ENCODE assay signal across 1 cellular context in genomic region chr19:10655457-10656312, GRCh38.
A peak's percentile ranks its signal among the peaks of the same experiment; 100 is the strongest.
TF ChIP-seq lines count a peak whose summit lies in the region.

No MANE protein-coding gene starts in this region.

TF ChIP-seq in GM12878, 131 proteins besides CTCF, POLR2A, EP300 and RAD21:
- TF ChIP-seq BACH1 (IDR thresholded peaks at IDR 0.05; ENCODE audit: borderline replicate concordance) = no peak
- TF ChIP-seq, protein P1, sequence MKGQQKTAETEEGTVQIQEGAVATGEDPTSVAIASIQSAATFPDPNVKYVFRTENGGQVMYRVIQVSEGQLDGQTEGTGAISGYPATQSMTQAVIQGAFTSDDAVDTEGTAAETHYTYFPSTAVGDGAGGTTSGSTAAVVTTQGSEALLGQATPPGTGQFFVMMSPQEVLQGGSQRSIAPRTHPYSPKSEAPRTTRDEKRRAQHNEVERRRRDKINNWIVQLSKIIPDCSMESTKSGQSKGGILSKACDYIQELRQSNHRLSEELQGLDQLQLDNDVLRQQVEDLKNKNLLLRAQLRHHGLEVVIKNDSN (IDR thresholded peaks at IDR 0.05; ENCODE audit: borderline replicate concordance, extremely low read length, insufficient read depth, low read depth, low read length) = no peak
- no peak for TF ChIP-seq MAX (IDR thresholded peaks at IDR 0.05; ENCODE audit: low read depth, low read length)
- no peak for TF ChIP-seq SREBF1 (IDR thresholded peaks at IDR 0.05; ENCODE audit: low read length)
- TF ChIP-seq, protein P2, sequence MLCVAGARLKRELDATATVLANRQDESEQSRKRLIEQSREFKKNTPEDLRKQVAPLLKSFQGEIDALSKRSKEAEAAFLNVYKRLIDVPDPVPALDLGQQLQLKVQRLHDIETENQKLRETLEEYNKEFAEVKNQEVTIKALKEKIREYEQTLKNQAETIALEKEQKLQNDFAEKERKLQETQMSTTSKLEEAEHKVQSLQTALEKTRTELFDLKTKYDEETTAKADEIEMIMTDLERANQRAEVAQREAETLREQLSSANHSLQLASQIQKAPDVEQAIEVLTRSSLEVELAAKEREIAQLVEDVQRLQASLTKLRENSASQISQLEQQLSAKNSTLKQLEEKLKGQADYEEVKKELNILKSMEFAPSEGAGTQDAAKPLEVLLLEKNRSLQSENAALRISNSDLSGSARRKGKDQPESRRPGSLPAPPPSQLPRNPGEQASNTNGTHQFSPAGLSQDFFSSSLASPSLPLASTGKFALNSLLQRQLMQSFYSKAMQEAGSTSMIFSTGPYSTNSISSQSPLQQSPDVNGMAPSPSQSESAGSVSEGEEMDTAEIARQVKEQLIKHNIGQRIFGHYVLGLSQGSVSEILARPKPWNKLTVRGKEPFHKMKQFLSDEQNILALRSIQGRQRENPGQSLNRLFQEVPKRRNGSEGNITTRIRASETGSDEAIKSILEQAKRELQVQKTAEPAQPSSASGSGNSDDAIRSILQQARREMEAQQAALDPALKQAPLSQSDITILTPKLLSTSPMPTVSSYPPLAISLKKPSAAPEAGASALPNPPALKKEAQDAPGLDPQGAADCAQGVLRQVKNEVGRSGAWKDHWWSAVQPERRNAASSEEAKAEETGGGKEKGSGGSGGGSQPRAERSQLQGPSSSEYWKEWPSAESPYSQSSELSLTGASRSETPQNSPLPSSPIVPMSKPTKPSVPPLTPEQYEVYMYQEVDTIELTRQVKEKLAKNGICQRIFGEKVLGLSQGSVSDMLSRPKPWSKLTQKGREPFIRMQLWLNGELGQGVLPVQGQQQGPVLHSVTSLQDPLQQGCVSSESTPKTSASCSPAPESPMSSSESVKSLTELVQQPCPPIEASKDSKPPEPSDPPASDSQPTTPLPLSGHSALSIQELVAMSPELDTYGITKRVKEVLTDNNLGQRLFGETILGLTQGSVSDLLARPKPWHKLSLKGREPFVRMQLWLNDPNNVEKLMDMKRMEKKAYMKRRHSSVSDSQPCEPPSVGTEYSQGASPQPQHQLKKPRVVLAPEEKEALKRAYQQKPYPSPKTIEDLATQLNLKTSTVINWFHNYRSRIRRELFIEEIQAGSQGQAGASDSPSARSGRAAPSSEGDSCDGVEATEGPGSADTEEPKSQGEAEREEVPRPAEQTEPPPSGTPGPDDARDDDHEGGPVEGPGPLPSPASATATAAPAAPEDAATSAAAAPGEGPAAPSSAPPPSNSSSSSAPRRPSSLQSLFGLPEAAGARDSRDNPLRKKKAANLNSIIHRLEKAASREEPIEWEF (IDR thresholded peaks at IDR 0.05; ENCODE audit: insufficient replicate concordance, low read depth, low read length) = no peak
- TF ChIP-seq NBN (IDR thresholded peaks at IDR 0.05) = no peak
- TF ChIP-seq IKZF1 (conservative IDR thresholded peaks at IDR 0.05) = peak; percentile 44; the same call in 1 of the 2 replicates
- TF ChIP-seq MXI1 (IDR thresholded peaks at IDR 0.05; ENCODE audit: low read depth, low read length) = 0 out of 2 replicates have a peak, but pooled peaks have one; percentile 24
- TF ChIP-seq BCLAF1 (IDR thresholded peaks at IDR 0.05) = no peak
- peak; percentile 33; the same call in 1 of the 2 replicates for TF ChIP-seq POLR2AphosphoS5 (IDR thresholded peaks at IDR 0.05; ENCODE audit: low read length)
